In the genomic region with DNA sequence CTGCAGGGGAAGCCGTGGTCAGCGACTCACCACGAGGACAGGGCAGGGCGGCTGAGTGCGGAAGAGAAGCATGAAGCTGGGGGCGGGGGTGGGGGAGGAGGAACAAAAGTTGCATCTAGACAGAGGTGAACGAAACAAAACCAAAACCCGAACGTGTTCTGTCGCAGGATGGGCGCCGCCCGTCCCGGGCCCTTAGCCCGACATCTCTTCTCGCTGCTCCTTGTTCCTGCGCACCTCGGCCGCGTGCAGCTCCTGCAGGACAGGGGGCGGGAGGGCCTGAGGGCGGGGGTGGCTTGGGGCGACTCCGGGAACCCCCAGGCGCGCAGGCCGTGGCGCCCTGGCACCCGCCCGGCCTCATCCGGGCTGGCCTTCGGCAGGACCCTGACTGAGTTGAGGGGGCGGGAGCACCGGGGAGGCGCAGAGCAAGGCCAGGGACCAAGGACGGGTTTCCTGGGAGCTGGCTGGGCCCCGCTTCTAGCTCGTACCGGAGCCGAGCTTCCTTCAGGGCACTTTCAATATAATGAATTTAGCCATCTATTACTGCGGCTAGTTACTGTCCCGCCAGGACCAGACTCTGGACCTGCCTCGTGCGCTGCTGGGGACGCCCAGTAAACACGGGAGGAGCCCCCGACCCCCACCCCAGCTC, we compare ENCODE assay signal across 7 cellular contexts. TPM values are rescaled to one million over a fixed set of nuclear protein-coding genes. Genes with fewer than 3 reads are reported as not detected.
DNase-seq lines count a peak whose midpoint lies in the region; ATAC-seq, FAIRE-seq and TF ChIP-seq lines count a peak whose summit lies in the region.

No MANE protein-coding gene starts in this region.

- H3K27ac ChIP-seq in adrenal gland = peak overlapping the region in 4 of 5 donors; percentile 64 to 94 (median 82)
- peak overlapping the region; percentile 84 to 94 for H3K27ac ChIP-seq in left lung
- H3K27ac ChIP-seq in substantia nigra (ENCODE audit: low read depth, low read length, poor library complexity, severe bottlenecking) = peak overlapping the region; percentile 30

- peak in 1 of 6 experiments; percentile 9 for TF ChIP-seq CTCF in adrenal gland (IDR thresholded peaks at IDR 0.05)
- no peak for TF ChIP-seq CTCF in left lung (IDR thresholded peaks at IDR 0.05)

- H3K36me3 ChIP-seq in adrenal gland (replicated peaks in 1 of 2) (no peaks in the 10 kb centered on the region), left lung (no peaks in the 10 kb centered on the region)

- TF ChIP-seq POLR2A in adrenal gland (IDR thresholded peaks at IDR 0.05) = peak in 1 of 2 donors; percentile 27

- 4 to 26% (median 13%) methylated on average over 6 to 41 of the region's 47 CpGs for WGBS in adrenal gland, 4 donors

- H3K4me3 ChIP-seq in adrenal gland (peak overlapping the region; percentile 18 to 67 (median 52)), left lung (peak overlapping the region; percentile 33 to 63)

- DNase-seq in NAMALWA (ENCODE audit: low spot score) = peak; percentile 62
- peak in 4 of 7 donors; percentile 68 to 79 (median 72) for DNase-seq in adrenal gland
- DNase-seq in left lung = peak in 1 of 2 donors; percentile 88
- peak in 1 of 49 donors; percentile 64 for DNase-seq in substantia nigra (lab: John Stamatoyannopoulos, UW)
- DNase-seq in HTR-8/SVneo (ENCODE audit: insufficient read length, low spot score) = no peak
- no peak for DNase-seq in pons (ENCODE audit: low spot score)

- intact Hi-C loops in adrenal gland (cut with DNase I) = no loop called here
- intact Hi-C loops in left lung (cut with DNase I) = no loop called here

- FAIRE-seq in HTR-8/SVneo (lab: Jason Lieb, UNC) = no peak

- H3K27me3 ChIP-seq in adrenal gland (no peaks in the 10 kb centered on the region), left lung (no peaks in the 10 kb centered on the region)

- ATAC-seq in GM21529 (IDR thresholded peaks at IDR 0.05; ENCODE audit: unreplicated experiment) = peak; percentile 19
- peak; percentile 44 for ATAC-seq in left lung

- H3K4me1 ChIP-seq in adrenal gland (replicated peaks in 1 of 2) (peaks cover 5 to 6% of the 10 kb centered on the region in 2 donors), left lung (peaks cover 0 to 50% of the 10 kb centered on the region in 2 donors)

- no peaks in the 10 kb centered on the region for H3K9me3 ChIP-seq in adrenal gland (replicated peaks in 1 of 3)
- no peaks in the 10 kb centered on the region for H3K9me3 ChIP-seq in left lung

RNA-seq across cellular contexts. Expression of a gene that starts 12.0 kb away (rescaled TPM):
- total RNA-seq in adrenal gland (10 to 100 TPM; 29.2 to 85.0 (median 52.1) TPM), left lung (10 to 100 TPM; 12.6 to 13.1 TPM)
- polyA plus RNA-seq in adrenal gland = 100 to 1,000 TPM in 1 of 3 donors, 10 to 100 TPM in 2; 34.5 to 109 (median 72.3) TPM

RNA-seq across cellular contexts. Expression of a gene that starts 14.4 kb away (rescaled TPM):
- total RNA-seq in adrenal gland = 10 to 100 TPM in 6 of 8 donors, 1 to 10 TPM in 2; 8.8 to 18.2 (median 12.5) TPM
- polyA plus RNA-seq in adrenal gland = 10 to 100 TPM in 2 of 3 donors, 1 to 10 TPM in 1; 4.2 to 13.9 (median 13.6) TPM
- total RNA-seq in left lung = 1 to 10 TPM; 8.1 to 9.8 TPM

RNA-seq across cellular contexts. Expression of a gene that starts 16.8 kb away (rescaled TPM):
- total RNA-seq in adrenal gland (100 to 1,000 TPM in 1 of 8 donors, 10 to 100 TPM in 7; 12.4 to 110 (median 32.1) TPM), left lung (10 to 100 TPM; 22.3 to 38.8 TPM)
- 100 to 1,000 TPM in 1 of 3 donors, 10 to 100 TPM in 1, 1 to 10 TPM in 1; 9.4 to 109 (median 70.8) TPM for polyA plus RNA-seq in adrenal gland

RNA-seq across cellular contexts. Expression of a gene that starts 55.2 kb away (rescaled TPM):
- total RNA-seq in adrenal gland (1 to 10 TPM in 5 of 8 donors, under 1 TPM in 1, not detected in 2; 0.78 to 6.7 (median 2.6) TPM), left lung (10 to 100 TPM in 1 of 2 donors, 1 to 10 TPM in 1; 3.6 to 17.6 TPM)
- 10 to 100 TPM in 2 of 3 donors, not detected in 1; 36.1 to 43.3 TPM for polyA plus RNA-seq in adrenal gland

Comparison
In these comparisons a context has a peak if more than half of its experiments do, and no peak if none do; other contexts are left out.
1. DNase-seq: peak in NAMALWA (single experiment) and adrenal gland (4 of 7); none in HTR-8/SVneo (single experiment) and pons (single experiment).
2. H3K27ac ChIP-seq: peak in every context shown above with its lines; median percentile 89 in left lung; 82 in adrenal gland; 30 in substantia nigra.